Comparison of ENCODE assay signal across 12 cellular contexts in the genomic region with DNA sequence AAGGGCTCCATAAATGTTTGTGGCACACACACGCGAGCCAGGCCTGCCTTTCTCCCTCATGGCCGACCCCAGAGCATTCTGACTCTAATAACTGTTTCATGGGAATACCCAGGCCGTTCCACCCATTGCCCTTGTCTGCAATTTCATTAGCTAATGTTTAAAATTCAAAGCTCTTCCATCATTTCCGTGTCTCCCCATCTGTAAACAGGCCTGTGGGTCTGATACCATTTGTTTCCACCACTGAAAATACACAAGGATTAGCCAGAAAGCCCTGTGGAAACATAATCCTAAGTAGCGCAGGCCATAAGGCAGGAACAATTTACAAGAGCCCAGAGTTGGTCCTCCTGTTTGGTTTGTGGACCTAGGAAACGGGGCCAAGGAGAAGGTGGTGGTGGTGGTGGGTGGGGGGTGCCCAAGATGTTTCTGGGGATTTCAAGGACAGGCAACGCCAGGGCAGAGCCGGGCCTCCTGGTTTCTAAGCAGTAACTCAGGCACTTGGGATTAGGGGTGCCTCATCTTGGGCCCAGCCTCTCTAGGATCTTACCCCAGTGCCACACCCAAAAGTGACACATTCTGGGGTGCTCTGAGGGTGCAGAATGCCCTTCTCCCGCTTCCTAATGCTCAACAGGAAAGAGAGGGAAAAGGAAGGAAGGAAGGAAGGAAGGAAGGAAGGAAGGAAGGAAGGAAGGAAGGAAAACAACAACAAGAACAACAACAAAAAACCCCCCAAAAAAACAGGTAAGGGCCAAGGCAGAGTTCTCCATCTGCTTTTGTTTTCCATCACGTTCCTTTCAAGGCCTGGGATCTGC.
DNase-seq lines count a peak whose midpoint lies in the region; ATAC-seq and TF ChIP-seq lines count a peak whose summit lies in the region.
"Had no signal": no experiment of that assay in that cellular context is flagged by ENCODE, and none has a peak within 500 bp of the region (broad histone marks: within the 10 kb centered on the region; RNA-seq: fewer than 3 reads in every experiment).

No MANE protein-coding gene starts in this region.

- no peak for ATAC-seq in activated naive CD4-positive, alpha-beta T cell treated with anti-CD3 and anti-CD28 coated beads, Interleukin-2, amount 50 U/mL, for 72 hours
- ATAC-seq in natural killer cell (no peak), upper lobe of left lung (ENCODE audit: low FRiP score in 2 of 2) (no peak), HG02870 (IDR thresholded peaks at IDR 0.05; ENCODE audit: unreplicated experiment) (no peak), GM21381 (IDR thresholded peaks at IDR 0.05; ENCODE audit: unreplicated experiment) (no peak)

- no peaks in the 10 kb centered on the region for H3K27me3 ChIP-seq in dorsolateral prefrontal cortex
- H3K27me3 ChIP-seq in upper lobe of left lung: no peaks in the 10 kb centered on the region

- no peak for TF ChIP-seq CTCF in dorsolateral prefrontal cortex (IDR thresholded peaks at IDR 0.05 in 54 of 56, conservative IDR thresholded peaks at IDR 0.05 in 2 of 56; ENCODE audit: low read depth in 1 of 56, partially characterized antibody in 56 of 56)
- no peak for TF ChIP-seq CTCF in natural killer cell (IDR thresholded peaks at IDR 0.05)
- TF ChIP-seq CTCF in upper lobe of left lung (IDR thresholded peaks at IDR 0.05): no peak

- no peak for TF ChIP-seq EP300 in upper lobe of left lung (IDR thresholded peaks at IDR 0.05)

- H3K4me3 Mint-ChIP-seq in natural killer cell: peak overlapping the region; percentile 13

- TF ChIP-seq POLR2A in upper lobe of left lung (IDR thresholded peaks at IDR 0.05): no peak

- H3K27me3 Mint-ChIP-seq in natural killer cell (ENCODE audit: low read depth in 2 of 2): no peaks in the 10 kb centered on the region

- H3K9me3 Mint-ChIP-seq in activated naive CD4-positive, alpha-beta T cell treated with anti-CD3 and anti-CD28 coated beads, Interleukin-2, amount 50 U/mL, for 72 hours: no peaks in the 10 kb centered on the region
- no peaks in the 10 kb centered on the region for H3K9me3 Mint-ChIP-seq in natural killer cell

- H3K27ac Mint-ChIP-seq in activated naive CD4-positive, alpha-beta T cell treated with anti-CD3 and anti-CD28 coated beads, Interleukin-2, amount 50 U/mL, for 72 hours: peak overlapping the region; percentile 15 to 93
- peak overlapping the region; percentile 72 to 81 for H3K27ac Mint-ChIP-seq in natural killer cell

- 62 to 63% methylated on average over 11 of the region's 11 CpGs for WGBS in upper lobe of left lung, 2 donors

- intact Hi-C loops in dorsolateral prefrontal cortex (cut with DNase I): loop anchor here in 1 of 2 donors (10.0 kb wide), 1 partner anchor 78 kb away; the partner anchor contains the start of gene SSBP3
- intact Hi-C loops in natural killer cell (cut with micrococcal nuclease): no loop called here

- H3K36me3 Mint-ChIP-seq in activated naive CD4-positive, alpha-beta T cell treated with anti-CD3 and anti-CD28 coated beads, Interleukin-2, amount 50 U/mL, for 72 hours: no peaks in the 10 kb centered on the region
- H3K36me3 Mint-ChIP-seq in natural killer cell: no peaks in the 10 kb centered on the region

- H3K36me3 ChIP-seq in upper lobe of left lung: no peaks in the 10 kb centered on the region

- DNase-seq in activated naive CD4-positive, alpha-beta T cell treated with anti-CD3 and anti-CD28 coated beads, Interleukin-2, amount 50 U/mL, for 72 hours (ENCODE audit: low spot score in 2 of 2): no peak
- no peak for DNase-seq in activated naive CD4-positive, alpha-beta T cell treated with Interleukin-2 at 50 U/mL for 16 hours
- DNase-seq in dorsolateral prefrontal cortex (no peak), natural killer cell (no peak), upper lobe of left lung (no peak)
- no peak for DNase-seq in stimulated activated CD4-positive, alpha-beta T cell treated with anti-CD3 and anti-CD28 coated beads, Interleukin-12 subunit alpha, Interleukin-12 subunit beta, amount 100 ng/mL, for 4 hours
- DNase-seq: ACHN; activated T-cell treated with anti-CD3 and anti-CD28 coated beads, Interleukin-2, amount 50 U/mL, for 1 hour; effector memory CD4-positive, alpha-beta T cell; T-helper 9 cell had no signal

- peak overlapping the region in 58 of 59 donors; percentile 39 to 96 (median 86) for H3K27ac ChIP-seq in dorsolateral prefrontal cortex
- H3K27ac ChIP-seq in upper lobe of left lung: peak overlapping the region; percentile 9 to 85 (median 57)

- peaks cover 88 to 100% of the 10 kb centered on the region in 2 donors for H3K4me1 Mint-ChIP-seq in natural killer cell

- H3K9me3 ChIP-seq in upper lobe of left lung: no peaks in the 10 kb centered on the region

- peak overlapping the region in 4 of 59 donors; percentile 2 to 21 (median 15) for H3K4me3 ChIP-seq in dorsolateral prefrontal cortex
- no peak overlapping the region for H3K4me3 ChIP-seq in upper lobe of left lung

- H3K4me1 ChIP-seq in upper lobe of left lung: peaks cover 40 to 68% (median 59%) of the 10 kb centered on the region in 4 donors
